ENCODE assay signal across 21 cellular contexts in the genomic region with DNA sequence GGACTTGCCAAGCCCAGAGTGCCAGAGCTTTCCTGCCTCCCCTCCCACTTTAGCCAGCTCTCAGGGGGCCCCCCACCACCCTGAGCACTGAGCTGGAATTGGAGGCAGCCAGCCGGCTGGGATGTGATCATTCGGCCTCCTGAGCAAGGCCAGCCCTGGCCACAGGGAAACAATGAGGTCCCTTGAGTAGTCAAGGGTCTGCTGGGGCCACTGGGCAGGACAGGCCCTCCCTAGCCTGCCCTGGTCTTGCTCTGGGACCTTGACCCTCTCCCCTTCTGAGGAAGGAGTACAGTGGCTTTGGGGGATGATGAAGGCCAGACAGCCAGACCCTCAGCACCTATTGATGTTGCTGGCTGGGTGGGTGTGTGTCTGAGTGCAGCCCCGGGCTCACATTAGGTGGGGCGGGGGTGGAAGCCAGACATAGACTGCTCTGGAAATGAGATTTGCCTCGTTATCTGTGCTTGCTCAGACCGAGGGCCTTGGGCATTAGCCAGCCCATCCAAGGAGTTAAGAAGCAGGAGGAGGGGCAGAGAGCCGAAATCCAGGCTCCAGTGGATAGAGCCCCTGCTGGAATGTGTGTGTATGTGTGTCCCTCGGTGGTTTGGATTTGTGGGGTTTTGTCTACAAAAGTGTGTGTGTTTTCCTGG. TPM values are rescaled to one million over a fixed set of nuclear protein-coding genes. Genes with fewer than 3 reads are reported as not detected.
DNase-seq lines count a peak whose midpoint lies in the region; ATAC-seq, FAIRE-seq and TF ChIP-seq lines count a peak whose summit lies in the region.
"Had no signal": no experiment of that assay in that cellular context is flagged by ENCODE, and none has a peak within 500 bp of the region (broad histone marks: within the 10 kb centered on the region; RNA-seq: fewer than 3 reads in every experiment).

No MANE protein-coding gene starts in this region.

- H3K36me3 ChIP-seq in WERI-Rb-1 (no peaks in the 10 kb centered on the region), keratinocyte (ENCODE audit: control insufficient read depth in 2 of 2, extremely low read depth in 1 of 2, insufficient read depth in 2 of 2, low read length in 2 of 2) (no peaks in the 10 kb centered on the region)
- H3K36me3 ChIP-seq: gastrocnemius medialis, left lung, tibial nerve had no signal

- no peak overlapping the region for H2AFZ ChIP-seq in keratinocyte (ENCODE audit: control insufficient read depth, low read length)

- H3K79me2 ChIP-seq in keratinocyte (ENCODE audit: control insufficient read depth, insufficient read depth, low read length) = no peaks in the 10 kb centered on the region

- no peaks in the 10 kb centered on the region for H3K4me1 Mint-ChIP-seq in natural killer cell treated with Interleukin-12 subunit alpha and Interleukin-12 subunit beta and Interleukin-15 and Interleukin-18, amount 100 ng/mL, for 72 hours (ENCODE audit: low read depth in 2 of 2)
- H3K4me1 Mint-ChIP-seq in natural killer cell = no peaks in the 10 kb centered on the region
- H3K4me1 Mint-ChIP-seq: activated naive CD8-positive, alpha-beta T cell treated with anti-CD3 and anti-CD28 coated beads for 36 hours; CD4-positive, alpha-beta memory T cell had no signal

- ATAC-seq in natural killer cell treated with Interleukin-12 subunit alpha and Interleukin-12 subunit beta and Interleukin-15 and Interleukin-18, amount 100 ng/mL, for 72 hours = peak; percentile 30 to 41
- ATAC-seq in natural killer cell (no peak), HG03045 (IDR thresholded peaks at IDR 0.05; ENCODE audit: unreplicated experiment) (no peak)
- ATAC-seq: gastrocnemius medialis; HCT116; left lung; Right ventricle myocardium inferior; stimulated activated naive B cell treated with anti-CD40 and anti-IgM and Interleukin-4, amounts not matched to agents 10 μg/mL and 1 μg/mL and 100 μg/mL, for 72 hours had no signal

- no peak overlapping the region for H3K4me3 ChIP-seq in WERI-Rb-1 (ENCODE audit: low read depth, low read length)
- no peak overlapping the region for H3K4me3 ChIP-seq in keratinocyte (ENCODE audit: control insufficient read depth in 2 of 3, extremely low read depth in 1 of 3, insufficient read depth in 2 of 3, low read depth in 1 of 3, low read length in 3 of 3)
- H3K4me3 ChIP-seq in dorsolateral prefrontal cortex = no peak overlapping the region
- H3K4me3 ChIP-seq: gastrocnemius medialis, left lung, tibial nerve had no signal

- H3K4me3 Mint-ChIP-seq in natural killer cell treated with Interleukin-12 subunit alpha and Interleukin-12 subunit beta and Interleukin-15 and Interleukin-18, amount 100 ng/mL, for 72 hours = no peak overlapping the region
- H3K4me3 Mint-ChIP-seq in natural killer cell = no peak overlapping the region
- H3K4me3 Mint-ChIP-seq: activated naive CD8-positive, alpha-beta T cell treated with anti-CD3 and anti-CD28 coated beads for 36 hours; activated T-helper 1 cell treated with anti-CD3 and anti-CD28 coated beads, Interleukin-12 subunit alpha, Interleukin-12 subunit beta, Interleukin-2, Interleukin-4 antibody, amounts not matched to agents 30 ng/mL and 10 ng/mL and 1 ng/mL, durations not matched to agents 14 hours and 24 hours and 36 hours; stimulated activated naive B cell treated with anti-CD40 and anti-IgM and Interleukin-4, amounts not matched to agents 10 μg/mL and 1 μg/mL and 100 μg/mL, for 72 hours; T-helper 1 cell treated with Interleukin-12 subunit alpha and Interleukin-12 subunit beta and Interleukin-4 antibody, amounts not matched to agents 30 μg/mL and 1 μg/mL, for 36 hours had no signal

- dilution Hi-C loops in keratinocyte (cut with MboI; ENCODE audit: extremely low pct_ligation_motif_present, low sequenced_read_pairs) = loop anchor here (25.0 kb wide), 1 partner anchor 298 kb away; no protein-coding TSS in a partner anchor

- H3K9me1 ChIP-seq in keratinocyte (ENCODE audit: control insufficient read depth, extremely low read depth, insufficient read depth, low read length) = no peaks in the 10 kb centered on the region

- no peak for FAIRE-seq in keratinocyte (lab: Jason Lieb, UNC)

- H3K27ac ChIP-seq in WERI-Rb-1 = peak overlapping the region; percentile 22
- H3K27ac ChIP-seq in keratinocyte (ENCODE audit: control insufficient read depth, insufficient read depth, low read length) = no peak overlapping the region
- no peak overlapping the region for H3K27ac ChIP-seq in dorsolateral prefrontal cortex
- H3K27ac ChIP-seq: gastrocnemius medialis, left lung, tibial nerve had no signal

- peaks cover 4% of the 10 kb centered on the region for H4K20me1 ChIP-seq in keratinocyte (ENCODE audit: control insufficient read depth, extremely low read depth, insufficient read depth, low read length)

- H3K27ac Mint-ChIP-seq in natural killer cell treated with Interleukin-12 subunit alpha and Interleukin-12 subunit beta and Interleukin-15 and Interleukin-18, amount 100 ng/mL, for 72 hours = no peak overlapping the region
- no peak overlapping the region for H3K27ac Mint-ChIP-seq in natural killer cell
- H3K27ac Mint-ChIP-seq: activated naive CD8-positive, alpha-beta T cell treated with anti-CD3 and anti-CD28 coated beads for 36 hours; activated T-helper 1 cell treated with anti-CD3 and anti-CD28 coated beads, Interleukin-12 subunit alpha, Interleukin-12 subunit beta, Interleukin-2, Interleukin-4 antibody, amounts not matched to agents 30 ng/mL and 10 ng/mL and 1 ng/mL, durations not matched to agents 14 hours and 24 hours and 36 hours; T-helper 1 cell treated with Interleukin-12 subunit alpha and Interleukin-12 subunit beta and Interleukin-4 antibody, amounts not matched to agents 30 μg/mL and 1 μg/mL, for 36 hours had no signal

- H3K27me3 Mint-ChIP-seq in natural killer cell treated with Interleukin-12 subunit alpha and Interleukin-12 subunit beta and Interleukin-15 and Interleukin-18, amount 100 ng/mL, for 72 hours = peaks cover 41 to 52% of the 10 kb centered on the region in 2 donors
- peaks cover 37 to 46% of the 10 kb centered on the region in 2 donors for H3K27me3 Mint-ChIP-seq in natural killer cell (ENCODE audit: low read depth in 2 of 2)

- H3K9me3 Mint-ChIP-seq in natural killer cell treated with Interleukin-12 subunit alpha and Interleukin-12 subunit beta and Interleukin-15 and Interleukin-18, amount 100 ng/mL, for 72 hours = no peaks in the 10 kb centered on the region
- H3K9me3 Mint-ChIP-seq in natural killer cell = no peaks in the 10 kb centered on the region
- H3K9me3 Mint-ChIP-seq: activated naive CD8-positive, alpha-beta T cell treated with anti-CD3 and anti-CD28 coated beads for 36 hours; activated T-helper 1 cell treated with anti-CD3 and anti-CD28 coated beads, Interleukin-12 subunit alpha, Interleukin-12 subunit beta, Interleukin-2, Interleukin-4 antibody, amounts not matched to agents 30 ng/mL and 10 ng/mL and 1 ng/mL, durations not matched to agents 14 hours and 24 hours and 36 hours; stimulated activated naive B cell treated with anti-CD40 and anti-IgM and Interleukin-4, amounts not matched to agents 10 μg/mL and 1 μg/mL and 100 μg/mL, for 72 hours; T-helper 1 cell treated with Interleukin-12 subunit alpha and Interleukin-12 subunit beta and Interleukin-4 antibody, amounts not matched to agents 30 μg/mL and 1 μg/mL, for 36 hours had no signal

- DNase-seq in natural killer cell treated with Interleukin-12 subunit alpha and Interleukin-12 subunit beta and Interleukin-15 and Interleukin-18, amount 100 ng/mL, for 72 hours (ENCODE audit: low spot score) = no peak
- DNase-seq in natural killer cell = no peak
- peak; percentile 54 for DNase-seq in WERI-Rb-1
- no peak for DNase-seq in keratinocyte (ENCODE audit: low read depth, low spot score)
- DNase-seq in activated T-cell treated with anti-CD3 and anti-CD28 coated beads, Interleukin-2, amount 50 U/mL, for 48 hours = no peak
- DNase-seq in dorsolateral prefrontal cortex = no peak
- no peak for DNase-seq in activated gamma-delta T cell treated with Interleukin-2 at 50 U/mL for 16 hours
- DNase-seq: activated naive CD8-positive, alpha-beta T cell treated with anti-CD3 and anti-CD28 coated beads for 36 hours; CD4-positive, alpha-beta memory T cell; erythroblast; gastrocnemius medialis; left lung; NCI-H446; stimulated activated naive B cell treated with anti-CD40 and anti-IgM and Interleukin-4, amounts not matched to agents 10 μg/mL and 1 μg/mL and 100 μg/mL, for 72 hours had no signal

- H3K9me3 ChIP-seq in WERI-Rb-1 (ENCODE audit: severe bottlenecking) = no peaks in the 10 kb centered on the region
- no peaks in the 10 kb centered on the region for H3K9me3 ChIP-seq in keratinocyte (ENCODE audit: control insufficient read depth, low read depth, low read length)
- H3K9me3 ChIP-seq: gastrocnemius medialis, left lung, tibial nerve had no signal

- peak overlapping the region; percentile 35 for H3K4me2 ChIP-seq in keratinocyte (ENCODE audit: control insufficient read depth, extremely low read depth, insufficient read depth, low read depth, low read length)

- no peak overlapping the region for H3K9ac ChIP-seq in keratinocyte (ENCODE audit: control insufficient read depth, extremely low read depth, insufficient read depth, low read length)

- no peak for TF ChIP-seq CTCF in natural killer cell (IDR thresholded peaks at IDR 0.05)
- peak; percentile 36 for TF ChIP-seq CTCF in WERI-Rb-1 (IDR thresholded peaks at IDR 0.05; ENCODE audit: low read depth, low read length)
- TF ChIP-seq CTCF in keratinocyte (optimal IDR thresholded peaks at IDR 0.05 in 1 of 3, IDR thresholded peaks at IDR 0.05 in 1 of 3, conservative IDR thresholded peaks at IDR 0.05 in 1 of 3; ENCODE audit: extremely low read depth in 1 of 3, insufficient read depth in 2 of 3, low read length in 3 of 3) = peak in 1 of 3 experiments; percentile 11
- no peak for TF ChIP-seq CTCF in dorsolateral prefrontal cortex (IDR thresholded peaks at IDR 0.05 in 54 of 56, conservative IDR thresholded peaks at IDR 0.05 in 2 of 56; ENCODE audit: low read depth in 1 of 56, partially characterized antibody in 56 of 56)

- intact Hi-C loops in natural killer cell (cut with micrococcal nuclease) (no loop called here), dorsolateral prefrontal cortex (cut with DNase I) (no loop called here)

- no peaks in the 10 kb centered on the region for H3K36me3 Mint-ChIP-seq in natural killer cell treated with Interleukin-12 subunit alpha and Interleukin-12 subunit beta and Interleukin-15 and Interleukin-18, amount 100 ng/mL, for 72 hours
- no peaks in the 10 kb centered on the region for H3K36me3 Mint-ChIP-seq in natural killer cell
- H3K36me3 Mint-ChIP-seq: activated naive CD8-positive, alpha-beta T cell treated with anti-CD3 and anti-CD28 coated beads for 36 hours; CD4-positive, alpha-beta memory T cell; stimulated activated naive B cell treated with anti-CD40 and anti-IgM and Interleukin-4, amounts not matched to agents 10 μg/mL and 1 μg/mL and 100 μg/mL, for 72 hours had no signal

- H3K27me3 ChIP-seq in WERI-Rb-1 (ENCODE audit: insufficient read depth, low read depth, severe bottlenecking) = no peaks in the 10 kb centered on the region
- peaks cover 39% of the 10 kb centered on the region for H3K27me3 ChIP-seq in keratinocyte (ENCODE audit: control insufficient read depth, extremely low read depth, insufficient read depth, low read length)
- H3K27me3 ChIP-seq in dorsolateral prefrontal cortex = peaks cover 0 to 24% (median 2%) of the 10 kb centered on the region in 45 donors

- peaks cover 13% of the 10 kb centered on the region for H3K4me1 ChIP-seq in keratinocyte (ENCODE audit: control insufficient read depth, extremely low read depth, insufficient read depth, low read length)
- H3K4me1 ChIP-seq: gastrocnemius medialis, left lung had no signal

RNA-seq across cellular contexts. Expression of a gene that starts 21.3 kb away (rescaled TPM):
- total RNA-seq in natural killer cell treated with Interleukin-12 subunit alpha and Interleukin-12 subunit beta and Interleukin-15 and Interleukin-18, amount 100 ng/mL, for 72 hours = 10 to 100 TPM in 1 of 2 donors, 1 to 10 TPM in 1; 6.7 to 32.7 TPM
- total RNA-seq in natural killer cell (1 to 10 TPM; 7.1 to 9.1 (median 7.2) TPM), dorsolateral prefrontal cortex (10 to 100 TPM in 5 of 120 experiments, 1 to 10 TPM in 115; 1.9 to 12.6 (median 5.2) TPM)
- 13.4 to 16.7 TPM (median 16.4 TPM) in 3 replicates for polyA plus RNA-seq in keratinocyte
- polyA plus RNA-seq in keratinocyte (2011; ENCODE audit: low read depth) = 0.70 TPM
- 9.9 and 13.2 TPM in 2 replicates for polyA plus RNA-seq in keratinocyte (2011; cell fraction: cytosol; rRNA removed)
- polyA plus RNA-seq in keratinocyte (2011; cell fraction: nucleus; rRNA removed) = 16.9 and 23.9 TPM in 2 replicates
- 5.0 and 11.8 TPM in 2 replicates for polyA plus RNA-seq in keratinocyte (2012; ENCODE audit: low replicate concordance)
- 7.6 to 12.4 TPM (median 8.6 TPM) in 3 replicates for polyA minus RNA-seq in keratinocyte
- 15.3 TPM for polyA minus RNA-seq in keratinocyte (2011; cell fraction: cytosol; rRNA and poly(A)+ RNA removed)
- 4.2 and 5.7 TPM in 2 replicates for polyA minus RNA-seq in keratinocyte (2011; cell fraction: nucleus; rRNA and poly(A)+ RNA removed)
- total RNA-seq: M059J had no signal

RNA-seq across cellular contexts. Expression of a gene that starts 49.6 kb away (rescaled TPM):
- 10 to 100 TPM; 33.9 to 34.2 TPM for total RNA-seq in natural killer cell treated with Interleukin-12 subunit alpha and Interleukin-12 subunit beta and Interleukin-15 and Interleukin-18, amount 100 ng/mL, for 72 hours
- total RNA-seq in natural killer cell (10 to 100 TPM in 2 of 3 donors, 1 to 10 TPM in 1; 8.8 to 18.4 (median 18.0) TPM), dorsolateral prefrontal cortex (10 to 100 TPM; 13.5 to 36.9 (median 24.1) TPM)
- 12.8 to 23.9 TPM (median 17.6 TPM) in 3 replicates for polyA plus RNA-seq in keratinocyte
- 18.1 TPM for polyA plus RNA-seq in keratinocyte (2011; ENCODE audit: low read depth)
- polyA plus RNA-seq in keratinocyte (2011; cell fraction: cytosol; rRNA removed) = 12.5 and 14.2 TPM in 2 replicates
- 22.3 and 25.7 TPM in 2 replicates for polyA plus RNA-seq in keratinocyte (2011; cell fraction: nucleus; rRNA removed)
- polyA plus RNA-seq in keratinocyte (2012; ENCODE audit: low replicate concordance) = 10.2 and 20.7 TPM in 2 replicates
- 13.2 to 19.3 TPM (median 19.2 TPM) in 3 replicates for polyA minus RNA-seq in keratinocyte
- polyA minus RNA-seq in keratinocyte (2011; cell fraction: cytosol; rRNA and poly(A)+ RNA removed) = 11.9 TPM
- 10.2 and 15.5 TPM in 2 replicates for polyA minus RNA-seq in keratinocyte (2011; cell fraction: nucleus; rRNA and poly(A)+ RNA removed)

Comparison
In these comparisons a context has a peak if more than half of its experiments do, and no peak if none do; other contexts are left out.
1. ATAC-seq: peak in natural killer cell treated with Interleukin-12 subunit alpha and Interleukin-12 subunit beta and Interleukin-15 and Interleukin-18, amount 100 ng/mL, for 72 hours (2 of 2); none in natural killer cell (0 of 3) and HG03045 (single experiment).